20 cellular contexts compared by ENCODE assay signal in genomic region chr10:124541076-124541903, GRCh38.
"Had no signal": no experiment of that assay in that cellular context is flagged by ENCODE, and none has a peak within 500 bp of the region (broad histone marks: within the 10 kb centered on the region; RNA-seq: fewer than 3 reads in every experiment).

No MANE protein-coding gene starts in this region.

- H3K4me3 ChIP-seq: body of pancreas, cardiac muscle cell, lower lobe of right lung, mucosa of descending colon, tibial artery had no signal

- H3K4me1 ChIP-seq: foreskin keratinocyte had no signal

- H3K27ac ChIP-seq: body of pancreas, cardiac muscle cell, foreskin keratinocyte, lower lobe of right lung, tibial artery had no signal

- H3K36me3 ChIP-seq: cardiac muscle cell, lower lobe of right lung, tibial artery had no signal

- ATAC-seq: body of pancreas, foreskin keratinocyte, left lobe of liver had no signal

- H3K27me3 ChIP-seq: body of pancreas, cardiac muscle cell, foreskin keratinocyte, tibial artery had no signal

- H3K27me3 Mint-ChIP-seq: activated B cell treated with CpG ODN at 0.5 μM for 24 hours; stimulated activated naive CD8-positive, alpha-beta T cell treated with anti-CD3 and anti-CD28 coated beads, Interleukin-15, Interleukin-2, amounts not matched to agents 100 ng/mL and 50 ng/mL, for 24 hours; T-helper 17 cell had no signal

- H3K9me3 ChIP-seq: body of pancreas, lower lobe of right lung, mucosa of descending colon, tibial artery had no signal

- DNase-seq: activated B cell treated with CpG ODN at 0.5 μM for 24 hours; activated CD4-positive, alpha-beta T cell treated with anti-CD3 and anti-CD28 coated beads for 4 hours; activated CD4-positive, alpha-beta T cell treated with anti-CD3 and anti-CD28 coated beads, Interleukin-2, amount 50 U/mL, for 48 hours; activated naive CD4-positive, alpha-beta T cell treated with anti-CD3 and anti-CD28 coated beads for 36 hours; activated T-cell treated with anti-CD3 and anti-CD28 coated beads, Interleukin-2, amount 50 U/mL, for 48 hours; body of pancreas; effector CD8-positive, alpha-beta T cell; foreskin keratinocyte; lower lobe of right lung; mesendoderm; mucosa of descending colon; retina; stimulated activated CD4-positive, alpha-beta T cell treated with anti-CD3 and anti-CD28 coated beads, Interleukin-12 subunit alpha, Interleukin-12 subunit beta, amount 100 ng/mL, for 4 hours; stimulated activated CD4-positive, alpha-beta T cell treated with anti-CD3 and anti-CD28 coated beads, Interleukin-4, amount 100 ng/mL, for 4 hours; T-helper 17 cell; tibial artery had no signal

- H3K9me3 Mint-ChIP-seq: activated B cell treated with CpG ODN at 0.5 μM for 24 hours; activated naive CD4-positive, alpha-beta T cell treated with anti-CD3 and anti-CD28 coated beads for 36 hours; dendritic cell treated with granulocyte-macrophage colony-stimulating factor and Interleukin-4, amounts not matched to agents 40 ng/mL and 50 ng/mL, for 4 days; stimulated activated naive CD8-positive, alpha-beta T cell treated with anti-CD3 and anti-CD28 coated beads, Interleukin-15, Interleukin-2, amounts not matched to agents 100 ng/mL and 50 ng/mL, for 24 hours had no signal

- H3K4me3 Mint-ChIP-seq: activated B cell treated with CpG ODN at 0.5 μM for 24 hours; activated naive CD4-positive, alpha-beta T cell treated with anti-CD3 and anti-CD28 coated beads for 36 hours; dendritic cell treated with granulocyte-macrophage colony-stimulating factor and Interleukin-4, amounts not matched to agents 40 ng/mL and 50 ng/mL, for 4 days; stimulated activated naive CD8-positive, alpha-beta T cell treated with anti-CD3 and anti-CD28 coated beads, Interleukin-15, Interleukin-2, amounts not matched to agents 100 ng/mL and 50 ng/mL, for 24 hours had no signal

- H3K27ac Mint-ChIP-seq: activated naive CD4-positive, alpha-beta T cell treated with anti-CD3 and anti-CD28 coated beads for 36 hours; dendritic cell treated with granulocyte-macrophage colony-stimulating factor and Interleukin-4, amounts not matched to agents 40 ng/mL and 50 ng/mL, for 4 days; stimulated activated naive CD8-positive, alpha-beta T cell treated with anti-CD3 and anti-CD28 coated beads, Interleukin-15, Interleukin-2, amounts not matched to agents 100 ng/mL and 50 ng/mL, for 24 hours had no signal
